23 cellular contexts compared by ENCODE assay signal in the genomic region with DNA sequence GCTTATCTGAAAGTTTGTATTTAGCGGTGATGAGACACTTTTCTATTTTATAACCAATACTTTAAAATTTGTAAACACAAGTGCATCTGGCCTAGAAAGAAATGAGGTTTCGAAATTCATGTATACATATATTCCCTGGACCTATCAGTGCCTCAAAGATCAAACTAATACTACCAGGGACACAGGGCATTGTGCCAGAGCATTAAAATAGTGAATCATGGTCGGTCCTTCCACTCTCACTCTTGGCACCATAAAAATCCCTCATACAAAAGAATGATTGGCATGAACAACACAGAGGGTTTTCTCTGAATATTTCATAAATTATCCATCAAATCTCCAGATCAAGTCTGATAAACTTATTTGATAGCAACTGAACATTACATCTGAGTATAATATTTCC.
"Had no signal": no experiment of that assay in that cellular context is flagged by ENCODE, and none has a peak within 500 bp of the region (broad histone marks: within the 10 kb centered on the region; RNA-seq: fewer than 3 reads in every experiment).

No MANE protein-coding gene starts in this region.

- H3K9ac ChIP-seq: neural progenitor cell, parathyroid adenoma had no signal

- H3K9me3 ChIP-seq: esophagus squamous epithelium, gastroesophageal sphincter, left lung, right atrium auricular region, stomach, thyroid gland had no signal

- H2AFZ ChIP-seq: hepatocyte, neural progenitor cell, parathyroid adenoma had no signal

- H3K4me1 ChIP-seq: gastroesophageal sphincter, heart left ventricle, left lung, parathyroid adenoma, right atrium auricular region, stomach, thyroid gland had no signal

- DNase-seq: effector memory CD8-positive, alpha-beta T cell; erythroblast; esophagus squamous epithelium; heart left ventricle; left cardiac atrium; left lung; mesendoderm; midbrain; naive thymus-derived CD4-positive, alpha-beta T cell; stimulated activated CD4-positive, alpha-beta T cell treated with anti-CD3 and anti-CD28 coated beads, Interleukin-2, amount 100 ng/mL, for 24 hours; stimulated activated CD4-positive, alpha-beta T cell treated with anti-CD3 and anti-CD28 coated beads, Interleukin-4, amount 100 ng/mL, for 24 hours; stimulated activated naive CD4-positive, alpha-beta T cell treated with Interleukin-2 at 50 U/mL for 16 hours; stomach; thyroid gland; trophoblast cell had no signal

- H3K36me3 ChIP-seq: esophagus squamous epithelium, gastroesophageal sphincter, heart left ventricle, left lung, neural progenitor cell, right atrium auricular region, stomach, thyroid gland had no signal

- H3K27me3 ChIP-seq: gastroesophageal sphincter, heart left ventricle, hepatocyte, left lung, neural progenitor cell, right atrium auricular region, stomach, thyroid gland had no signal

- ATAC-seq: effector memory CD8-positive, alpha-beta T cell; gastroesophageal sphincter; left cardiac atrium; left lung; naive thymus-derived CD4-positive, alpha-beta T cell; sciatic nerve; stimulated activated effector memory CD8-positive, alpha-beta T cell treated with anti-CD3 and anti-CD28 coated beads, Interleukin-12 subunit alpha, Interleukin-12 subunit beta, amount 100 ng/mL, for 72 hours had no signal

- H3K4me2 ChIP-seq: hepatocyte, neural progenitor cell had no signal

- H3K79me2 ChIP-seq: hepatocyte, parathyroid adenoma had no signal

- H3K4me3 ChIP-seq: coronary artery, esophagus squamous epithelium, gastroesophageal sphincter, heart left ventricle, hepatocyte, left lung, neural progenitor cell, right atrium auricular region, stomach, thyroid gland had no signal

- H3K27ac ChIP-seq: coronary artery, esophagus squamous epithelium, gastroesophageal sphincter, heart left ventricle, hepatocyte, left lung, neural progenitor cell, parathyroid adenoma, right atrium auricular region, stomach, thyroid gland had no signal
